21 cellular contexts compared by ENCODE assay signal in the genomic region with DNA sequence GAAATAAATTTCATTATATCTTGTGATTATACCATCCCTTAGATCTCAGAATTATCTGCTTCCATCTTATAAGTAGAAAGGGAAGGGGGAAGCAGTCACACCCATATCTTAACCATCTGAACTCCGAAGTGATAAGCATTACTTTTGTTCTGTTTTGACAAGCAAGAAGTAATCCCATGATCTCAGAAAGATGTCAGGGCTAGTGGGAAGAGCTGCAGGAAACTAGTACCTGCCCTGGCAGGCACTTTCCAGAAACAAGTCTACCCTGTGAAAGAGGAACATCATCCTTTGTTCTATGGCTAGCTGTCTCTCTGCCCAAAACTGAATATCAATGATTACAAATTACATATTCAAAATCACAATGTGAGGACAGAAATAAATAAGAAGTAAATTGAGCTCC.
"Had no signal": no experiment of that assay in that cellular context is flagged by ENCODE, and none has a peak within 500 bp of the region (broad histone marks: within the 10 kb centered on the region; RNA-seq: fewer than 3 reads in every experiment).

No MANE protein-coding gene starts in this region.

- FAIRE-seq: RCC 7860 had no signal

- H3K27ac ChIP-seq: HL-60, SJSA1, SK-N-MC had no signal

- H3K27me3 ChIP-seq: SJSA1 had no signal

- H3K9me3 ChIP-seq: SJSA1 had no signal

- H3K36me3 ChIP-seq: SJSA1 had no signal

- H3K4me3 ChIP-seq: SJSA1, SK-N-MC had no signal

- H3K4me1 ChIP-seq: SJSA1 had no signal

- DNase-seq: KBM-7, MV-4-11, NCI-H1048, NCI-H1105, NCI-H1417, NCI-H1436 treated with DMSO at 0.1 percent for 48 hours, NCI-H1694, NCI-H187 treated with DMSO at 0.1 percent for 48 hours, NCI-H2029 treated with DMSO at 0.1 percent for 48 hours, NCI-H2171 treated with DMSO at 0.1 percent for 48 hours, NCI-H345, NCI-H446 treated with DMSO at 0.1 percent for 48 hours, NCI-H510A treated with DMSO at 0.1 percent for 48 hours, NCI-H526, Right ventricle myocardium superior, RPMI8226, SIG-M5 had no signal
